Comparison of ENCODE assay signal across 1 cellular context in the genomic region with DNA sequence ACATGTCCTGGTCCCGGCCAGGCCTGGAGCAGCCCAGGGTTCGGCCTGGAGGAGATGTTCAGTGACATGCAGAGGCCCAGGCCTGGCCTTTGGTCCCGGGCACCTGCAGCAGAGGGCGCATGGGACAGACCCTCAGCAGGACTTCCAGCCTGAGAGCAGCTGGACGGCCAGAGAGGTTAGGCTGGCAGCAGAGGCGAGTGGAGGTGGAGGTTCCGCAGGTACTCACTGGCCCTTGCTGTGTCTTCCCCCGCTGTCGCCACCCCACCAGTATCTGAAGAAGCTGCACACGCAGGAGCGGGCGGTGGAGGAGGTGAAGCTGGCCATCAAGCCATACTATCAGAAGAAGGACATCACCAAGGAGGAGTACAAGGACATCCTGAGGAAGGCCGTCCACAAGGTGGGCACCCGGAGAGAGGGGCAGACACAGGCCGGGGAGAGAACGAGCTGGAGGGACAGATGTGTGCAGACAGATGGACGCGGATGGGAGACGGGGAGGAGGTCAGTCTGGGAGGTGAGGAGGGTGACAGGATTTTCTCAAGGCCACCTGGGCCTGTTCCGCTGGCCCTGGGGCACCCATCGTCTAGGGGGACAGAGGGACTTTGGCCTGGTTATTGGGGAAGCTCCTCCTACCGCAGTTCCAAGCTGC.
TF ChIP-seq lines count a peak whose summit lies in the region.

No MANE protein-coding gene starts in this region.

TF ChIP-seq in GM23338, 12 proteins besides CTCF, POLR2A, EP300 and RAD21 (continued from another document):
- TF ChIP-seq ZNF331 (CRISPR knock-in tag; IDR thresholded peaks at IDR 0.05; ENCODE audit: low read depth) = no peak
- TF ChIP-seq, protein P1, sequence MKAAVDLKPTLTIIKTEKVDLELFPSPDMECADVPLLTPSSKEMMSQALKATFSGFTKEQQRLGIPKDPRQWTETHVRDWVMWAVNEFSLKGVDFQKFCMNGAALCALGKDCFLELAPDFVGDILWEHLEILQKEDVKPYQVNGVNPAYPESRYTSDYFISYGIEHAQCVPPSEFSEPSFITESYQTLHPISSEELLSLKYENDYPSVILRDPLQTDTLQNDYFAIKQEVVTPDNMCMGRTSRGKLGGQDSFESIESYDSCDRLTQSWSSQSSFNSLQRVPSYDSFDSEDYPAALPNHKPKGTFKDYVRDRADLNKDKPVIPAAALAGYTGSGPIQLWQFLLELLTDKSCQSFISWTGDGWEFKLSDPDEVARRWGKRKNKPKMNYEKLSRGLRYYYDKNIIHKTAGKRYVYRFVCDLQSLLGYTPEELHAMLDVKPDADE (IDR thresholded peaks at IDR 0.05) = no peak
- TF ChIP-seq CREB1 (CRISPR knock-in tag; IDR thresholded peaks at IDR 0.05; ENCODE audit: low read depth) = no peak
- TF ChIP-seq POLR2AphosphoS5 (IDR thresholded peaks at IDR 0.05; ENCODE audit: low read depth) = no peak
- TF ChIP-seq NANOG (IDR thresholded peaks at IDR 0.05; ENCODE audit: borderline replicate concordance) = no peak
- TF ChIP-seq, protein P2, sequence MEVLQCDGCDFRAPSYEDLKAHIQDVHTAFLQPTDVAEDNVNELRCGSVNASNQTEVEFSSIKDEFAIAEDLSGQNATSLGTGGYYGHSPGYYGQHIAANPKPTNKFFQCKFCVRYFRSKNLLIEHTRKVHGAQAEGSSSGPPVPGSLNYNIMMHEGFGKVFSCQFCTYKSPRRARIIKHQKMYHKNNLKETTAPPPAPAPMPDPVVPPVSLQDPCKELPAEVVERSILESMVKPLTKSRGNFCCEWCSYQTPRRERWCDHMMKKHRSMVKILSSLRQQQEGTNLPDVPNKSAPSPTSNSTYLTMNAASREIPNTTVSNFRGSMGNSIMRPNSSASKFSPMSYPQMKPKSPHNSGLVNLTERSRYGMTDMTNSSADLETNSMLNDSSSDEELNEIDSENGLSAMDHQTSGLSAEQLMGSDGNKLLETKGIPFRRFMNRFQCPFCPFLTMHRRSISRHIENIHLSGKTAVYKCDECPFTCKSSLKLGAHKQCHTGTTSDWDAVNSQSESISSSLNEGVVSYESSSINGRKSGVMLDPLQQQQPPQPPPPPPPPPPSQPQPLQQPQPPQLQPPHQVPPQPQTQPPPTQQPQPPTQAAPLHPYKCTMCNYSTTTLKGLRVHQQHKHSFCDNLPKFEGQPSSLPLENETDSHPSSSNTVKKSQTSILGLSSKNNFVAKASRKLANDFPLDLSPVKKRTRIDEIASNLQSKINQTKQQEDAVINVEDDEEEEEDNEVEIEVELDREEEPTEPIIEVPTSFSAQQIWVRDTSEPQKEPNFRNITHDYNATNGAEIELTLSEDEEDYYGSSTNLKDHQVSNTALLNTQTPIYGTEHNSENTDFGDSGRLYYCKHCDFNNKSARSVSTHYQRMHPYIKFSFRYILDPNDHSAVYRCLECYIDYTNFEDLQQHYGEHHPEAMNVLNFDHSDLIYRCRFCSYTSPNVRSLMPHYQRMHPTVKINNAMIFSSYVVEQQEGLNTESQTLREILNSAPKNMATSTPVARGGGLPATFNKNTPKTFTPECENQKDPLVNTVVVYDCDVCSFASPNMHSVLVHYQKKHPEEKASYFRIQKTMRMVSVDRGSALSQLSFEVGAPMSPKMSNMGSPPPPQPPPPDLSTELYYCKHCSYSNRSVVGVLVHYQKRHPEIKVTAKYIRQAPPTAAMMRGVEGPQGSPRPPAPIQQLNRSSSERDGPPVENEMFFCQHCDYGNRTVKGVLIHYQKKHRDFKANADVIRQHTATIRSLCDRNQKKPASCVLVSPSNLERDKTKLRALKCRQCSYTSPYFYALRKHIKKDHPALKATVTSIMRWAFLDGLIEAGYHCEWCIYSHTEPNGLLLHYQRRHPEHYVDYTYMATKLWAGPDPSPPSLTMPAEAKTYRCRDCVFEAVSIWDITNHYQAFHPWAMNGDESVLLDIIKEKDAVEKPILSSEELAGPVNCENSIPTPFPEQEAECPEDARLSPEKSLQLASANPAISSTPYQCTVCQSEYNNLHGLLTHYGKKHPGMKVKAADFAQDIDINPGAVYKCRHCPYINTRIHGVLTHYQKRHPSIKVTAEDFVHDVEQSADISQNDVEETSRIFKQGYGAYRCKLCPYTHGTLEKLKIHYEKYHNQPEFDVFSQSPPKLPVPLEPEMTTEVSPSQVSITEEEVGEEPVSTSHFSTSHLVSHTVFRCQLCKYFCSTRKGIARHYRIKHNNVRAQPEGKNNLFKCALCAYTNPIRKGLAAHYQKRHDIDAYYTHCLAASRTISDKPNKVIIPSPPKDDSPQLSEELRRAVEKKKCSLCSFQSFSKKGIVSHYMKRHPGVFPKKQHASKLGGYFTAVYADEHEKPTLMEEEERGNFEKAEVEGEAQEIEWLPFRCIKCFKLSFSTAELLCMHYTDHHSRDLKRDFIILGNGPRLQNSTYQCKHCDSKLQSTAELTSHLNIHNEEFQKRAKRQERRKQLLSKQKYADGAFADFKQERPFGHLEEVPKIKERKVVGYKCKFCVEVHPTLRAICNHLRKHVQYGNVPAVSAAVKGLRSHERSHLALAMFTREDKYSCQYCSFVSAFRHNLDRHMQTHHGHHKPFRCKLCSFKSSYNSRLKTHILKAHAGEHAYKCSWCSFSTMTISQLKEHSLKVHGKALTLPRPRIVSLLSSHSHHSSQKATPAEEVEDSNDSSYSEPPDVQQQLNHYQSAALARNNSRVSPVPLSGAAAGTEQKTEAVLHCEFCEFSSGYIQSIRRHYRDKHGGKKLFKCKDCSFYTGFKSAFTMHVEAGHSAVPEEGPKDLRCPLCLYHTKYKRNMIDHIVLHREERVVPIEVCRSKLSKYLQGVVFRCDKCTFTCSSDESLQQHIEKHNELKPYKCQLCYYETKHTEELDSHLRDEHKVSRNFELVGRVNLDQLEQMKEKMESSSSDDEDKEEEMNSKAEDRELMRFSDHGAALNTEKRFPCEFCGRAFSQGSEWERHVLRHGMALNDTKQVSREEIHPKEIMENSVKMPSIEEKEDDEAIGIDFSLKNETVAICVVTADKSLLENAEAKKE (CRISPR knock-in tag; IDR thresholded peaks at IDR 0.05) = no peak
- no peak for TF ChIP-seq ZNF114 (CRISPR knock-in tag; IDR thresholded peaks at IDR 0.05)
- TF ChIP-seq STAT1 (IDR thresholded peaks at IDR 0.05; ENCODE audit: unreplicated experiment) = no peak
- TF ChIP-seq, protein P3, sequence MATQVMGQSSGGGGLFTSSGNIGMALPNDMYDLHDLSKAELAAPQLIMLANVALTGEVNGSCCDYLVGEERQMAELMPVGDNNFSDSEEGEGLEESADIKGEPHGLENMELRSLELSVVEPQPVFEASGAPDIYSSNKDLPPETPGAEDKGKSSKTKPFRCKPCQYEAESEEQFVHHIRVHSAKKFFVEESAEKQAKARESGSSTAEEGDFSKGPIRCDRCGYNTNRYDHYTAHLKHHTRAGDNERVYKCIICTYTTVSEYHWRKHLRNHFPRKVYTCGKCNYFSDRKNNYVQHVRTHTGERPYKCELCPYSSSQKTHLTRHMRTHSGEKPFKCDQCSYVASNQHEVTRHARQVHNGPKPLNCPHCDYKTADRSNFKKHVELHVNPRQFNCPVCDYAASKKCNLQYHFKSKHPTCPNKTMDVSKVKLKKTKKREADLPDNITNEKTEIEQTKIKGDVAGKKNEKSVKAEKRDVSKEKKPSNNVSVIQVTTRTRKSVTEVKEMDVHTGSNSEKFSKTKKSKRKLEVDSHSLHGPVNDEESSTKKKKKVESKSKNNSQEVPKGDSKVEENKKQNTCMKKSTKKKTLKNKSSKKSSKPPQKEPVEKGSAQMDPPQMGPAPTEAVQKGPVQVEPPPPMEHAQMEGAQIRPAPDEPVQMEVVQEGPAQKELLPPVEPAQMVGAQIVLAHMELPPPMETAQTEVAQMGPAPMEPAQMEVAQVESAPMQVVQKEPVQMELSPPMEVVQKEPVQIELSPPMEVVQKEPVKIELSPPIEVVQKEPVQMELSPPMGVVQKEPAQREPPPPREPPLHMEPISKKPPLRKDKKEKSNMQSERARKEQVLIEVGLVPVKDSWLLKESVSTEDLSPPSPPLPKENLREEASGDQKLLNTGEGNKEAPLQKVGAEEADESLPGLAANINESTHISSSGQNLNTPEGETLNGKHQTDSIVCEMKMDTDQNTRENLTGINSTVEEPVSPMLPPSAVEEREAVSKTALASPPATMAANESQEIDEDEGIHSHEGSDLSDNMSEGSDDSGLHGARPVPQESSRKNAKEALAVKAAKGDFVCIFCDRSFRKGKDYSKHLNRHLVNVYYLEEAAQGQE (IDR thresholded peaks at IDR 0.05; ENCODE audit: unreplicated experiment) = no peak
- TF ChIP-seq EZH2 (IDR thresholded peaks at IDR 0.05; ENCODE audit: low read depth, unreplicated experiment) = no peak
